ENCODE assay signal across 8 cellular contexts in the genomic region with DNA sequence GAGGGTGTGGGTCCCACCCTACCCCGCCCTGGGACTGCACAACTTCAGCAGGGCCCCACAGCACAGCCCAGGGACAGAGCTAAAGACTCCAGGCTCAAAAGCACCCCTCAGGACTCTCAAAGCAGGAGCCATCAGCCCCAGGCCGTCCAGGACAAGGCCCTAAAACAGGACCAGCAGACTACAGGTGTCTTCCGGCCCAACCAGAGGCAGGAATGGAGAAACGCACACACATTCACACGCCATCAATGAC. TPM values are rescaled to one million over a fixed set of nuclear protein-coding genes. Genes with fewer than 3 reads are reported as not detected.
DNase-seq lines count a peak whose midpoint lies in the region; ATAC-seq and TF ChIP-seq lines count a peak whose summit lies in the region.

No MANE protein-coding gene starts in this region.

- H3K27me3 ChIP-seq in Loucy (ENCODE audit: insufficient read depth, low read length, poor library complexity, severe bottlenecking), result no peaks in the 10 kb centered on the region
- no peaks in the 10 kb centered on the region for H3K27me3 ChIP-seq in ectodermal cell (ENCODE audit: control insufficient read depth, insufficient read depth, low read length, poor library complexity, severe bottlenecking)

- H3K9me3 ChIP-seq in Loucy (ENCODE audit: insufficient read depth, low read depth, low read length), result no peaks in the 10 kb centered on the region
- H3K9me3 ChIP-seq in ectodermal cell (ENCODE audit: control insufficient read depth, low read length), result no peaks in the 10 kb centered on the region

- peak overlapping the region; percentile 74 for H3K9ac ChIP-seq in Loucy (ENCODE audit: low read depth, low read length, poor library complexity, severe bottlenecking)

- H3K27ac Mint-ChIP-seq in naive thymus-derived CD8-positive, alpha-beta T cell, result peak overlapping the region; percentile 95 to 100 (median 98)

- H3K79me2 ChIP-seq in Loucy (ENCODE audit: insufficient read depth, low read length), result peaks cover 50% of the 10 kb centered on the region

- H3K4me1 ChIP-seq in Loucy (ENCODE audit: insufficient read depth, low read length, poor library complexity, severe bottlenecking), result peaks cover 34% of the 10 kb centered on the region
- H3K4me1 ChIP-seq in ectodermal cell (ENCODE audit: control insufficient read depth, insufficient read depth, low read length), result peaks cover 24% of the 10 kb centered on the region

- H3K36me3 ChIP-seq in Loucy (ENCODE audit: insufficient read depth, low read length), result peaks cover 7% of the 10 kb centered on the region; the same call in 1 of the 2 replicates
- H3K36me3 ChIP-seq in ectodermal cell (ENCODE audit: control insufficient read depth, insufficient read depth, low read length), result no peaks in the 10 kb centered on the region

- H2AFZ ChIP-seq in Loucy (ENCODE audit: low read length), result peak overlapping the region; percentile 97

- peaks cover 0 to 20% (median 0%) of the 10 kb centered on the region in 3 donors for H3K36me3 Mint-ChIP-seq in naive thymus-derived CD8-positive, alpha-beta T cell

- DNase-seq in naive thymus-derived CD8-positive, alpha-beta T cell, result no peak
- no peak for DNase-seq in AG08395 (ENCODE audit: low spot score)
- no peak for DNase-seq in activated CD4-positive, CD25-positive, alpha-beta regulatory T cell treated with anti-CD3 and anti-CD28 coated beads, Interleukin-2, amount 50 U/mL, for 72 hours
- DNase-seq in iPS-NIHi7 (ENCODE audit: extremely low spot score), result no peak

- no peaks in the 10 kb centered on the region for H3K9me2 ChIP-seq in Loucy (replicated peaks; ENCODE audit: low read depth, low read length)

- no peak for TF ChIP-seq CTCF in Loucy (conservative IDR thresholded peaks at IDR 0.05; ENCODE audit: low read length)

- POLR2A ChIA-PET in naive thymus-derived CD8-positive, alpha-beta T cell (lab: Charles Lee), result interaction anchor here (0.6 to 4.8 kb wide), 12 partner anchors 8 to 1868 kb away, joined by 3 to 49 read pairs (median 6); partner anchors contain the start of genes ATRIP, CCDC51, PFKFB4 and RASSF1

- H4K20me1 ChIP-seq in Loucy (ENCODE audit: insufficient read depth, low read length, poor library complexity, severe bottlenecking), result peaks cover 11% of the 10 kb centered on the region

- H3K9me3 Mint-ChIP-seq in naive thymus-derived CD8-positive, alpha-beta T cell, result no peaks in the 10 kb centered on the region

- peak overlapping the region; percentile 66 for H3K4me2 ChIP-seq in Loucy (ENCODE audit: low read depth, low read length, poor library complexity, severe bottlenecking)

- H3K27me3 Mint-ChIP-seq in naive thymus-derived CD8-positive, alpha-beta T cell, result no peaks in the 10 kb centered on the region

- peak overlapping the region; percentile 92 for H3K27ac ChIP-seq in ectodermal cell (ENCODE audit: insufficient read depth, low read depth, low read length, poor library complexity, severe bottlenecking)

- H3F3A ChIP-seq in Loucy (ENCODE audit: low read depth), result no peaks in the 10 kb centered on the region

- peaks cover 27 to 76% (median 61%) of the 10 kb centered on the region in 4 donors for H3K4me1 Mint-ChIP-seq in naive thymus-derived CD8-positive, alpha-beta T cell

- ATAC-seq in GM19455 (IDR thresholded peaks at IDR 0.05; ENCODE audit: unreplicated experiment) (peak; percentile 17), GM18858 (IDR thresholded peaks at IDR 0.05; ENCODE audit: unreplicated experiment) (no peak)
- ATAC-seq in naive thymus-derived CD8-positive, alpha-beta T cell, result peak in 1 of 2 donors; percentile 37

- WGBS in ectodermal cell, 2 experiments, result 8 to 16% methylated on average over 5 of the region's 5 CpGs

- peak overlapping the region; percentile 84 to 100 (median 94) for H3K4me3 Mint-ChIP-seq in naive thymus-derived CD8-positive, alpha-beta T cell

- H3K4me3 ChIP-seq in Loucy (ENCODE audit: low read length, poor library complexity, severe bottlenecking), result peak overlapping the region; percentile 73
- H3K4me3 ChIP-seq in ectodermal cell (ENCODE audit: insufficient read depth, low read depth, low read length), result peak overlapping the region; percentile 71

RNA-seq across cellular contexts. Expression of gene ATRIP, which starts 26.1 kb away (rescaled TPM):
- 20.7 TPM for polyA plus RNA-seq in ectodermal cell (2013, experiment 1 of 4)
- 20.5 TPM for polyA plus RNA-seq in ectodermal cell (2013, experiment 2 of 4)
- polyA plus RNA-seq in ectodermal cell (2013, experiment 3 of 4), result 18.2 TPM
- polyA plus RNA-seq in ectodermal cell (2013, experiment 4 of 4), result 16.2 TPM
- total RNA-seq in naive thymus-derived CD8-positive, alpha-beta T cell, result 10 to 100 TPM; 13.2 to 13.5 TPM
- polyA plus RNA-seq in naive thymus-derived CD8-positive, alpha-beta T cell, result 10 to 100 TPM in 2 of 3 donors, 1 to 10 TPM in 1; 8.9 to 17.5 (median 13.1) TPM

RNA-seq across cellular contexts. Expression of gene SHISA5, which starts 31.4 kb away (rescaled TPM):
- polyA plus RNA-seq in ectodermal cell (2013, experiment 1 of 4), result 144 TPM
- polyA plus RNA-seq in ectodermal cell (2013, experiment 2 of 4), result 144 TPM
- polyA plus RNA-seq in ectodermal cell (2013, experiment 3 of 4), result 118 TPM
- 143 TPM for polyA plus RNA-seq in ectodermal cell (2013, experiment 4 of 4)
- total RNA-seq in naive thymus-derived CD8-positive, alpha-beta T cell, result 100 to 1,000 TPM; 176 to 186 TPM
- 100 to 1,000 TPM; 341 to 364 (median 359) TPM for polyA plus RNA-seq in naive thymus-derived CD8-positive, alpha-beta T cell

RNA-seq across cellular contexts. Expression of gene TMA7, which starts 32.5 kb away (rescaled TPM):
- polyA plus RNA-seq in ectodermal cell (2013, experiment 1 of 4), result 410 TPM
- polyA plus RNA-seq in ectodermal cell (2013, experiment 2 of 4), result 358 TPM
- 416 TPM for polyA plus RNA-seq in ectodermal cell (2013, experiment 3 of 4)
- 513 TPM for polyA plus RNA-seq in ectodermal cell (2013, experiment 4 of 4)
- 100 to 1,000 TPM; 274 to 291 TPM for total RNA-seq in naive thymus-derived CD8-positive, alpha-beta T cell
- 100 to 1,000 TPM; 714 to 931 (median 847) TPM for polyA plus RNA-seq in naive thymus-derived CD8-positive, alpha-beta T cell

RNA-seq across cellular contexts. Expression of gene CCDC51, which starts 32.7 kb away (rescaled TPM):
- polyA plus RNA-seq in ectodermal cell (2013, experiment 1 of 4), result 22.0 TPM
- 21.2 TPM for polyA plus RNA-seq in ectodermal cell (2013, experiment 2 of 4)
- 17.7 TPM for polyA plus RNA-seq in ectodermal cell (2013, experiment 3 of 4)
- 18.2 TPM for polyA plus RNA-seq in ectodermal cell (2013, experiment 4 of 4)
- 1 to 10 TPM; 4.6 to 4.7 TPM for total RNA-seq in naive thymus-derived CD8-positive, alpha-beta T cell
- polyA plus RNA-seq in naive thymus-derived CD8-positive, alpha-beta T cell, result 10 to 100 TPM in 2 of 3 donors, 1 to 10 TPM in 1; 8.6 to 12.9 (median 11.8) TPM

RNA-seq across cellular contexts. Expression of gene PLXNB1, which starts 42.7 kb away (rescaled TPM):
- polyA plus RNA-seq in ectodermal cell (2013, experiment 1 of 4), result 161 TPM
- 204 TPM for polyA plus RNA-seq in ectodermal cell (2013, experiment 2 of 4)
- 140 TPM for polyA plus RNA-seq in ectodermal cell (2013, experiment 3 of 4)
- 165 TPM for polyA plus RNA-seq in ectodermal cell (2013, experiment 4 of 4)
- 1 to 10 TPM; 2.0 to 3.2 TPM for total RNA-seq in naive thymus-derived CD8-positive, alpha-beta T cell
- not detected for polyA plus RNA-seq in naive thymus-derived CD8-positive, alpha-beta T cell
